In the genomic region with DNA sequence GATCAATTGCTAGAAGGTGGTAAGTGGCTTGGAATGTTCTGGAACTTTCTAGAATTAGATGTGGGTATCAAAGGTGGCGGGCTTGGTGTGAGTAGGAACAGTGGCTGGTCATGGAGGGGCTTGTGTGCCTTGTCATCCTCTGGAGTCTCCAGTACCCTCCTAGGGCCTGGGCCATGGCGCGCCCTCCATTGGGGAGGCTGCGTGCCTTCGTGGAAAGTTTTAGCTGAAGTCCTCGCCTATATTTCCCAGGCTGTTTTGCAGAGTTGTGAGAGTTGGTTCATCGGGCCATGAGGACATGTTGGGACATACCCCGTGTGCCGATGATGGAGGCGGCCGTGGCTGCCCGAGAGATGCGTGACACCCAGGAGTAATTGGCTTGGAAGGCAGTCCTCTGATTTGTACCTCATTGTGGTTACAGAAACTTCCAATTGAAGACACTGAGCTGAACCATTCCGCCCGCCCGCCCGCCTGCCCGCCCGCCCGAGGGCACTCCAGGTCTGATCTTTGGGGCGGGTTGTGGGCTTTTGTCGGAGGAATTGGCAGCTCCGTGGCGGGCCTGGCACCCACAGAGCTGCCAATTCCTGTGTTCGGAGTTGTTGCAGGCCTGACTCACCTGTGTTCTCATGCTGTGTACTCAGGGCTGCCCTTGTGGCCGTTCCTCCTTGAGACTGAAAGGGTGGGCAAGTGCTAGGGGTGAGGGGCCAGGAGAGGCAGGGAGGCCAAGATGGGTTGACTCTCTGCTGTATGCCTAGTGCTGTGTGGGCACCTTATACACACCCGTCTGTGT, we compare ENCODE assay signal across 6 cellular contexts. TPM values are rescaled to one million over a fixed set of nuclear protein-coding genes. Genes with fewer than 3 reads are reported as not detected.
"Had no signal": no experiment of that assay in that cellular context is flagged by ENCODE, and none has a peak within 500 bp of the region (broad histone marks: within the 10 kb centered on the region; RNA-seq: fewer than 3 reads in every experiment).

No MANE protein-coding gene starts in this region.

RNA-seq across cellular contexts. Expression of a gene that starts 57.2 kb away (rescaled TPM):
- total RNA-seq: LHCN-M2, PC-3, Peyer's patch, Right ventricle myocardium inferior, SJCRH30, SK-MEL-5 had no signal
